In the genomic region with DNA sequence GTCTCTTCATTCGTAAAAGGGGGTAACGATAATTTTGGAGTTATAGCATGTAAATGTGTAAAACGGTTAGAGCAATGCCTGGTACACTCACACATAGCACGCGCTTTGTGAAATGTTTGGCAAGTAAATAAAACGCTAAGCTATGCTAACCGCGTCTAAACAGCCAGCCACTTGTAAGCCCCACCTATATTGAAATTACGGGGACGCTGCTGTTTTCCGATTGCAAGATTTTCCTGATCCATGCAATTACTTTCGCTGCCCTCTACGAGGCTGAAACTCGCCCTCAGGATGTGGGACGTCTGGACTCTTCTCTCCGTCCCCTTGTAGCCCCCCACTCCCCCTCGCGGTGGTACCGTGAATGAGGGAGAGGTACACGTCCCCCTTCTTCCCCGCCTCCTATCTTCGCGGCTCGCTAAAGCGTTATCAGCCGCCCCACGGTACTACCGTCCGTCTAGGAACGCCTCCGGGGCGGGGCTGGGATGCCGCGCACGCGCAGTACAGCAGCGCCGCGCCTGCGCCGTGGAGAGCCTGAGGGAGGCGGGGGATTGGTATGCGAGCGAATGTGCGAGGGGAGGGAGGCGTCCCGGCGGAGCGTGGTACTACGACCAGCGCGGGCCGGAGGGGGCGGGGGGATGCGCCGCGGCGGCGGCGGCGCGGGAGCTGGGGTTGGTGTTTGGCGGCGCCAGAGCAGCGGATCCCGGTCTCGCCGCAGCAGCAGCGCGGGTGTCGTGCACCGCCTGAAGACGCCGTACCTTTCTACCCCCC, we compare ENCODE assay signal across 8 cellular contexts. TPM values are rescaled to one million over a fixed set of nuclear protein-coding genes. Genes with fewer than 3 reads are reported as not detected.
A peak's percentile ranks its signal among the peaks of the same experiment; 100 is the strongest.
DNase-seq lines count a peak whose midpoint lies in the region; ATAC-seq and TF ChIP-seq lines count a peak whose summit lies in the region.

A gene (plus strand): TSS at position 685 of the 765 bp plus-strand sequence.

- no peak for TF ChIP-seq CTCF in omental fat pad (IDR thresholded peaks at IDR 0.05)
- peak in 2 of 3 experiments; percentile 24 for TF ChIP-seq CTCF in testis (IDR thresholded peaks at IDR 0.05)

- H3K9me3 ChIP-seq in testis, result no peaks in the 10 kb centered on the region

- no peaks in the 10 kb centered on the region for H3K9me3 Mint-ChIP-seq in activated naive CD4-positive, alpha-beta T cell treated with anti-CD3 and anti-CD28 coated beads, Interleukin-2, amount 50 U/mL, for 72 hours

- no peaks in the 10 kb centered on the region for H3K36me3 ChIP-seq in testis (ENCODE audit: low read depth, missing control alignments)

- no peaks in the 10 kb centered on the region for H3K27me3 ChIP-seq in testis

- peak; percentile 97 for DNase-seq in NCI-H1092 treated with DMSO at 0.1 percent for 48 hours (lab: John Stamatoyannopoulos, UW)
- peak; percentile 92 for DNase-seq in SKM-1 (lab: John Stamatoyannopoulos, UW; ENCODE audit: unreplicated experiment)
- DNase-seq in activated naive CD4-positive, alpha-beta T cell treated with anti-CD3 and anti-CD28 coated beads, Interleukin-2, amount 50 U/mL, for 72 hours (ENCODE audit: low spot score in 2 of 2), result peak; percentile 98 to 100
- peak; percentile 72 for DNase-seq in glomerular endothelial cell (ENCODE audit: extremely low read depth, low read depth, low spot score)
- peak; percentile 79 for DNase-seq in omental fat pad (ENCODE audit: low spot score)
- DNase-seq in testis, result peak; percentile 96

- H3K36me3 Mint-ChIP-seq in activated naive CD4-positive, alpha-beta T cell treated with anti-CD3 and anti-CD28 coated beads, Interleukin-2, amount 50 U/mL, for 72 hours, result peaks cover 15 to 24% of the 10 kb centered on the region in 2 donors

- peak; percentile 62 for ATAC-seq in HG02610 (IDR thresholded peaks at IDR 0.05; ENCODE audit: unreplicated experiment)
- peak; percentile 73 to 79 for ATAC-seq in activated naive CD4-positive, alpha-beta T cell treated with anti-CD3 and anti-CD28 coated beads, Interleukin-2, amount 50 U/mL, for 72 hours
- ATAC-seq in omental fat pad (ENCODE audit: low FRiP score), result peak; percentile 91

- H3K4me1 ChIP-seq in testis, result peaks cover 24% of the 10 kb centered on the region

- intact Hi-C loops in testis (cut with DNase I; ENCODE audit: low total_unique reads), result no loop called here

- 0% methylated on average over 26 to 71 of the region's 74 CpGs for WGBS in testis, 2 donors

- TF ChIP-seq POLR2A in GM10847 (IDR thresholded peaks at IDR 0.05; ENCODE audit: extremely low read depth, insufficient read length) (peak; percentile 69), testis (IDR thresholded peaks at IDR 0.05) (no peak)

- peak within 1 kb of the TSS; percentile 91 to 99 for H3K27ac Mint-ChIP-seq in activated naive CD4-positive, alpha-beta T cell treated with anti-CD3 and anti-CD28 coated beads, Interleukin-2, amount 50 U/mL, for 72 hours

- H3K27ac ChIP-seq in testis, result peak within 1 kb of the TSS; percentile 85 to 93

- peak within 1 kb of the TSS; percentile 77 to 83 for H3K4me3 ChIP-seq in testis

RNA-seq across cellular contexts. Expression of the gene that starts here (rescaled TPM):
- 10 to 100 TPM; 43.0 to 49.1 TPM for total RNA-seq in activated naive CD4-positive, alpha-beta T cell treated with anti-CD3 and anti-CD28 coated beads, Interleukin-2, amount 50 U/mL, for 72 hours
- 10.2 and 12.2 TPM in 2 replicates for total RNA-seq in glomerular endothelial cell
- total RNA-seq in omental fat pad, result 10 to 100 TPM; 16.9 to 29.5 (median 22.4) TPM
- 10 to 100 TPM; 29.4 to 35.0 TPM for total RNA-seq in testis
- 14.3 TPM for polyA plus RNA-seq in testis (ENCODE audit: insufficient read depth, low read depth, low replicate concordance)

Comparison
In these comparisons a context has a peak if more than half of its experiments do, and no peak if none do; other contexts are left out.
1. Peak in every context shown above with its lines: DNase-seq, ATAC-seq, H3K4me3 ChIP-seq and H3K27ac ChIP-seq.
2. CTCF ChIP-seq: peak in testis (2 of 3); none in omental fat pad (0 of 3).